ENCODE assay signal across 14 cellular contexts in the genomic region with DNA sequence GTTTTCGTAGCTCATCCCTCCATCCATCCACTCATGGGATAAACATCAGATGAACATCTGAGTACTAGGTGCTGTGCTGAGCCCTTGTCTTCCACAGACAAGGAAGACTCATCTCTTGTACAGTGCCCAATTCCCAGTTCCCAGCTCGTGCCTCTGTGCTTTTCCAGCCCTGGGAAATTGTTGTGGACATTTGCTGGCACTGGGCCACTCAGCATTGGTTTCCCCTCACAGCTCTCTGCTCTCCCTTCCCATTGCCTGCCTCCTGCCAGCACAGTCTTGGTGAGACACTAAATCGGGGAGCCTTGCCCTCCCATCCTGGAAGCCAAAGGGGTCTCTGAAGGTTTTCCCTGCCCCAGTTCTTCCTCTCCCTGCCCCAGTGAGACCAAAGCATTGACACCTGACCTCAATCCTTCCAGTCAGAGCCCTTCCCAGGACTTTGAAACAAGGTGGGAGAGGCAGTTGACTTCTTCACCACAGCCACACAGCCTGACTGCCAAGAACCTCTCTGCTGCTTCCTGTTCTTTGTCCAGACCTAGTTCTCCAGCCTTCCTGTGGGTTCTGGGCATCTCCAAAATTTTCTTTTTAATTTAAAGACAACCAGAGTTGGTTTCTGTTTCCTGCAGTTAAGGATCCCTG. TPM values are rescaled to one million over a fixed set of nuclear protein-coding genes. Genes with fewer than 3 reads are reported as not detected.
DNase-seq lines count a peak whose midpoint lies in the region; ATAC-seq and TF ChIP-seq lines count a peak whose summit lies in the region.
"Had no signal": no experiment of that assay in that cellular context is flagged by ENCODE, and none has a peak within 500 bp of the region (broad histone marks: within the 10 kb centered on the region; RNA-seq: fewer than 3 reads in every experiment).

No MANE protein-coding gene starts in this region.

- intact Hi-C loops in heart right ventricle (cut with DNase I): loop anchor here in 1 of 10 donors (5.0 kb wide), 1 partner anchor 102 kb away; no protein-coding TSS in a partner anchor
- intact Hi-C loops in Right ventricle myocardium inferior (cut with DNase I): no loop called here

- 36 to 42% methylated on average over 3 of the region's 3 CpGs for WGBS in heart right ventricle, 2 donors

- no peaks in the 10 kb centered on the region for H3K27me3 ChIP-seq in heart right ventricle
- no peaks in the 10 kb centered on the region for H3K27me3 ChIP-seq in stomach smooth muscle (ENCODE audit: control insufficient read depth in 1 of 2, insufficient read depth in 2 of 2, low read length in 2 of 2)

- H3K9me3 Mint-ChIP-seq in activated CD8-positive, alpha-beta memory T cell treated with anti-CD3 and anti-CD28 coated beads, Interleukin-2, amount 10 ng/mL, durations not matched to agents 7 days and 5 days (ENCODE audit: low read depth): no peaks in the 10 kb centered on the region

- H3K27ac Mint-ChIP-seq in activated CD8-positive, alpha-beta memory T cell treated with anti-CD3 and anti-CD28 coated beads, Interleukin-2, amount 10 ng/mL, durations not matched to agents 7 days and 5 days: no peak overlapping the region

- H3K36me3 Mint-ChIP-seq in activated CD8-positive, alpha-beta memory T cell treated with anti-CD3 and anti-CD28 coated beads, Interleukin-2, amount 10 ng/mL, durations not matched to agents 7 days and 5 days: no peaks in the 10 kb centered on the region

- H3K9me3 ChIP-seq in heart right ventricle (no peaks in the 10 kb centered on the region), SK-N-MC (ENCODE audit: low read depth, low read length) (no peaks in the 10 kb centered on the region), stomach smooth muscle (ENCODE audit: control insufficient read depth in 2 of 2, low read length in 2 of 2) (no peaks in the 10 kb centered on the region)

- H3K4me1 Mint-ChIP-seq in activated CD8-positive, alpha-beta memory T cell treated with anti-CD3 and anti-CD28 coated beads, Interleukin-2, amount 10 ng/mL, durations not matched to agents 7 days and 5 days: peaks cover 32% of the 10 kb centered on the region

- H3K4me3 Mint-ChIP-seq in activated CD8-positive, alpha-beta memory T cell treated with anti-CD3 and anti-CD28 coated beads, Interleukin-2, amount 10 ng/mL, durations not matched to agents 7 days and 5 days: no peak overlapping the region
- H3K4me3 Mint-ChIP-seq: T-helper 17 cell had no signal

- peak overlapping the region in 9 of 10 donors; percentile 21 to 75 (median 42) for H3K27ac ChIP-seq in heart right ventricle
- H3K27ac ChIP-seq in SK-N-MC: peak overlapping the region; percentile 77
- H3K27ac ChIP-seq in stomach smooth muscle (ENCODE audit: low read length): peak overlapping the region; percentile 11

- no peak for TF ChIP-seq CTCF in heart right ventricle (IDR thresholded peaks at IDR 0.05)

- CTCF ChIA-PET in activated CD8-positive, alpha-beta memory T cell treated with anti-CD3 and anti-CD28 coated beads, Interleukin-2, amount 10 ng/mL, durations not matched to agents 7 days and 5 days (lab: Charles Lee): interaction anchor here (0.8 to 2.0 kb wide), 7 partner anchors 10 to 256 kb away, joined by 3 to 5 read pairs (median 3); no protein-coding TSS in a partner anchor

- H3K9ac ChIP-seq in SK-N-MC (ENCODE audit: insufficient read length) (no peak overlapping the region), stomach smooth muscle (ENCODE audit: low read length in 2 of 2) (no peak overlapping the region)

- H3K4me3 ChIP-seq in heart right ventricle (no peak overlapping the region), SK-N-MC (no peak overlapping the region), stomach smooth muscle (ENCODE audit: low read length in 2 of 2) (no peak overlapping the region)

- DNase-seq in heart right ventricle (no peak), Right ventricle myocardium inferior (ENCODE audit: missing footprints) (no peak), SK-N-MC (ENCODE audit: low read depth, low spot score) (no peak), fibroblast of peridontal ligament (ENCODE audit: extremely low read depth) (peak; percentile 28), NCI-H2081 treated with DMSO at 0.1 percent for 48 hours (lab: John Stamatoyannopoulos, UW) (no peak)
- DNase-seq in activated CD8-positive, alpha-beta memory T cell treated with anti-CD3 and anti-CD28 coated beads, Interleukin-2, amount 10 ng/mL, durations not matched to agents 7 days and 5 days: no peak
- DNase-seq: activated CD4-positive, alpha-beta T cell treated with anti-CD3 and anti-CD28 coated beads, Interleukin-2, amount 50 U/mL, for 48 hours; activated gamma-delta T cell; stimulated activated CD4-positive, alpha-beta T cell treated with anti-CD3 and anti-CD28 coated beads, Interleukin-4, amount 100 ng/mL, for 1 hour; stimulated activated naive CD4-positive, alpha-beta T cell treated with Interleukin-2 at 50 U/mL for 16 hours; T-helper 17 cell had no signal

- H3K36me3 ChIP-seq in heart right ventricle (no peaks in the 10 kb centered on the region), SK-N-MC (ENCODE audit: insufficient read depth, low read length) (no peaks in the 10 kb centered on the region), stomach smooth muscle (ENCODE audit: control insufficient read depth in 2 of 2, insufficient read depth in 2 of 2, low read length in 2 of 2) (no peaks in the 10 kb centered on the region)

- H3K4me1 ChIP-seq in heart right ventricle: peaks cover 7 to 59% (median 36%) of the 10 kb centered on the region in 9 donors
- peaks cover 7% of the 10 kb centered on the region for H3K4me1 ChIP-seq in stomach smooth muscle (ENCODE audit: control insufficient read depth, insufficient read depth, low read length)

- no peaks in the 10 kb centered on the region for H3K27me3 Mint-ChIP-seq in activated CD8-positive, alpha-beta memory T cell treated with anti-CD3 and anti-CD28 coated beads, Interleukin-2, amount 10 ng/mL, durations not matched to agents 7 days and 5 days

- ATAC-seq in heart right ventricle (peak in 5 of 8 donors; percentile 16 to 59 (median 41)), Right ventricle myocardium inferior (no peak), GM21723 (IDR thresholded peaks at IDR 0.05; ENCODE audit: unreplicated experiment) (no peak)
- no peak for ATAC-seq in activated CD8-positive, alpha-beta memory T cell treated with anti-CD3 and anti-CD28 coated beads, Interleukin-2, amount 10 ng/mL, durations not matched to agents 7 days and 5 days
- ATAC-seq: esophagus mucosa, T-helper 17 cell had no signal

RNA-seq across cellular contexts. Expression of a gene that starts 50.2 kb away (rescaled TPM):
- total RNA-seq in heart right ventricle (10 to 100 TPM; 50.0 to 94.2 (median 60.5) TPM), Right ventricle myocardium inferior (48.7 TPM)
- 100 to 1,000 TPM in 1 of 2 donors, 10 to 100 TPM in 1; 42.5 to 125 TPM for polyA plus RNA-seq in heart right ventricle
- 100 to 1,000 TPM; 109 to 177 TPM for total RNA-seq in activated CD8-positive, alpha-beta memory T cell treated with anti-CD3 and anti-CD28 coated beads, Interleukin-2, amount 10 ng/mL, durations not matched to agents 7 days and 5 days

Comparison
In these comparisons a context has a peak if more than half of its experiments do, and no peak if none do; other contexts are left out.
1. ATAC-seq: peak in heart right ventricle (5 of 8); none in Right ventricle myocardium inferior (single experiment), activated CD8-positive, alpha-beta memory T cell treated with anti-CD3 and anti-CD28 coated beads, Interleukin-2, amount 10 ng/mL, durations not matched to agents 7 days and 5 days (single experiment) and GM21723 (single experiment).
2. H3K27ac ChIP-seq: peak in every context shown above with its lines; median percentile 77 in SK-N-MC; 42 in heart right ventricle; 11 in stomach smooth muscle.